ENCODE assay signal across 11 cellular contexts in the genomic region with DNA sequence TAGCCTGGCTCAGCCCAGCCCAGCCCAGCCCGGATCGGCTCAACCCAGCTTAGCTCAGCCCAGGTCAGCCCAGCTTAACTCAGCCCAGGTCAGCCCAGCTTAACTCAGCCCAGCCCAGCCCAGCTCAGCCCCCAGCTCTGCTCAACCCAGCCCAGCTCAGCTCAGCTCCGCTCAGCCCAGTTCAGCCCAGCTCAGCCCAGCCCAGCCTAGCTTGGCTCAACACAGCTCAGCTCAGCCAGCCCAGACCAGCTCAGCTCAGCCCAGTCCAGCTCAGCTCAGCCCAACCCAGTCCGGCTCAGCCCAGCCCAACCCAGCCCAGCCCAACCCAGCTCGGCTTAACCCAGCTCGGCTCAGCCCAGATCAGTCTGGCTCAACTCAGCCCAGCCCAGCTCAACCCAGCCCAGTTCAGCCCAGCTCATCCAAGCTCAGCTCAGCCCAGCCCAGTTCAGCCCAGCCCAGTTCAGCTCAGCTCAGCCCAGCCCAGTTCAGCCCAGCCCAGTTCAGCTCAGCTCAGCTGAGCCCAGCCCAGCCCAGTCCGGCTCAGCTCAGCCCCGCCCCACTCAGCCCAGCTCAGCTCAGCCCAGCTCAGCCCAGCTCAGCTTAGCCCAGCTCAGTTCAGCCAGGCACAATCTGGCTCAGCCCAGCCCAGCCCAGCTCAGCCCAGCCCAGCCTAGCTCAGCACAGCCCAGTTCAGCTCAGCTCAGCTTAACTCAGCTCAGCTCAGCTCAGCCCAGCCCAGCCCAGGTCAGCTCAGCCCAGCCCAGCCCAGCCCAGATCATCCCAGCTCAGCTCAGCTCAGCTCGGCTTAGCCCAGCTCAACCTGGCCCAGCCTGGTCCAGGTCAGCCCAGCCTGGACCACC.
DNase-seq lines count a peak whose midpoint lies in the region; ATAC-seq and TF ChIP-seq lines count a peak whose summit lies in the region.
"Had no signal": no experiment of that assay in that cellular context is flagged by ENCODE, and none has a peak within 500 bp of the region (broad histone marks: within the 10 kb centered on the region; RNA-seq: fewer than 3 reads in every experiment).

No MANE protein-coding gene starts in this region.

- TF ChIP-seq CTCF in lower lobe of right lung (IDR thresholded peaks at IDR 0.05): no peak
- TF ChIP-seq CTCF in WTC11 (IDR thresholded peaks at IDR 0.05): no peak

- H3K27ac Mint-ChIP-seq in stimulated activated naive CD8-positive, alpha-beta T cell treated with anti-CD3 and anti-CD28 coated beads, Interleukin-15, Interleukin-2, amounts not matched to agents 100 ng/mL and 50 ng/mL, for 24 hours: peak overlapping the region; percentile 49
- H3K27ac Mint-ChIP-seq in activated T-cell treated with anti-CD3 and anti-CD28 coated beads, Interleukin-2, amount 50 U/mL, for 24 hours: peak overlapping the region; percentile 80
- H3K27ac Mint-ChIP-seq in WTC11: no peak overlapping the region

- POLR2A ChIA-PET in WTC11 (lab: Charles Lee): no interaction called here

- peaks cover 26% of the 10 kb centered on the region for H3K36me3 Mint-ChIP-seq in stimulated activated naive CD8-positive, alpha-beta T cell treated with anti-CD3 and anti-CD28 coated beads, Interleukin-15, Interleukin-2, amounts not matched to agents 100 ng/mL and 50 ng/mL, for 24 hours (ENCODE audit: low read depth)
- peaks cover 13% of the 10 kb centered on the region for H3K36me3 Mint-ChIP-seq in activated T-cell treated with anti-CD3 and anti-CD28 coated beads, Interleukin-2, amount 50 U/mL, for 24 hours (ENCODE audit: low read depth)
- peaks cover 56% of the 10 kb centered on the region for H3K36me3 Mint-ChIP-seq in WTC11

- H3K4me3 Mint-ChIP-seq in stimulated activated naive CD8-positive, alpha-beta T cell treated with anti-CD3 and anti-CD28 coated beads, Interleukin-15, Interleukin-2, amounts not matched to agents 100 ng/mL and 50 ng/mL, for 24 hours: peak overlapping the region; percentile 85
- peak overlapping the region; percentile 72 for H3K4me3 Mint-ChIP-seq in activated T-cell treated with anti-CD3 and anti-CD28 coated beads, Interleukin-2, amount 50 U/mL, for 24 hours
- no peak overlapping the region for H3K4me3 Mint-ChIP-seq in WTC11

- H3K9me3 ChIP-seq in lower lobe of right lung: no peaks in the 10 kb centered on the region
- H3K9me3 ChIP-seq: psoas muscle had no signal

- no peaks in the 10 kb centered on the region for H3K9me3 Mint-ChIP-seq in stimulated activated naive CD8-positive, alpha-beta T cell treated with anti-CD3 and anti-CD28 coated beads, Interleukin-15, Interleukin-2, amounts not matched to agents 100 ng/mL and 50 ng/mL, for 24 hours
- H3K9me3 Mint-ChIP-seq in activated T-cell treated with anti-CD3 and anti-CD28 coated beads, Interleukin-2, amount 50 U/mL, for 24 hours: no peaks in the 10 kb centered on the region
- peaks cover 45% of the 10 kb centered on the region for H3K9me3 Mint-ChIP-seq in WTC11

- no peaks in the 10 kb centered on the region for H3K27me3 Mint-ChIP-seq in stimulated activated naive CD8-positive, alpha-beta T cell treated with anti-CD3 and anti-CD28 coated beads, Interleukin-15, Interleukin-2, amounts not matched to agents 100 ng/mL and 50 ng/mL, for 24 hours
- H3K27me3 Mint-ChIP-seq in activated T-cell treated with anti-CD3 and anti-CD28 coated beads, Interleukin-2, amount 50 U/mL, for 24 hours: peaks cover 7% of the 10 kb centered on the region
- peaks cover 13% of the 10 kb centered on the region for H3K27me3 Mint-ChIP-seq in WTC11 (ENCODE audit: low read depth)

- DNase-seq in stimulated activated naive CD8-positive, alpha-beta T cell treated with anti-CD3 and anti-CD28 coated beads, Interleukin-15, Interleukin-2, amounts not matched to agents 100 U/mL and 50 U/mL, for 24 hours: no peak
- peak; percentile 41 for DNase-seq in activated T-cell treated with anti-CD3 and anti-CD28 coated beads, Interleukin-2, amount 50 U/mL, for 24 hours
- DNase-seq in lower lobe of right lung (peak; percentile 46), SKM-1 (lab: John Stamatoyannopoulos, UW; ENCODE audit: unreplicated experiment) (no peak), SHP77 treated with DMSO at 0.1 percent for 48 hours (lab: John Stamatoyannopoulos, UW) (no peak), WTC11 (ENCODE audit: low spot score) (no peak)
- DNase-seq: dermis blood vessel endothelial cell had no signal

- peaks cover 5% of the 10 kb centered on the region for H3K27me3 ChIP-seq in lower lobe of right lung (ENCODE audit: low read depth)

- H3K27ac ChIP-seq in lower lobe of right lung: no peak overlapping the region
- H3K27ac ChIP-seq: C4-2B, psoas muscle had no signal

- ATAC-seq in stimulated activated naive CD8-positive, alpha-beta T cell treated with anti-CD3 and anti-CD28 coated beads, Interleukin-15, Interleukin-2, amounts not matched to agents 100 U/mL and 50 U/mL, for 24 hours: no peak
- ATAC-seq in lower lobe of right lung (peak; percentile 22 to 32), WTC11 (no peak), GM19452 (IDR thresholded peaks at IDR 0.05; ENCODE audit: unreplicated experiment) (no peak)
- ATAC-seq: psoas muscle had no signal

- no peak overlapping the region for H3K4me3 ChIP-seq in lower lobe of right lung
- H3K4me3 ChIP-seq: psoas muscle had no signal

- no peaks in the 10 kb centered on the region for H3K4me1 ChIP-seq in lower lobe of right lung
- H3K4me1 ChIP-seq: psoas muscle had no signal

- intact Hi-C loops in lower lobe of right lung (cut with DNase I): no loop called here

- H3K4me1 Mint-ChIP-seq in stimulated activated naive CD8-positive, alpha-beta T cell treated with anti-CD3 and anti-CD28 coated beads, Interleukin-15, Interleukin-2, amounts not matched to agents 100 ng/mL and 50 ng/mL, for 24 hours (ENCODE audit: low read depth): peaks cover 40% of the 10 kb centered on the region
- H3K4me1 Mint-ChIP-seq in activated T-cell treated with anti-CD3 and anti-CD28 coated beads, Interleukin-2, amount 50 U/mL, for 24 hours (ENCODE audit: low read depth): peaks cover 59% of the 10 kb centered on the region
- no peaks in the 10 kb centered on the region for H3K4me1 Mint-ChIP-seq in WTC11

- H3K36me3 ChIP-seq in lower lobe of right lung: no peaks in the 10 kb centered on the region

- CTCF ChIA-PET in WTC11 (lab: Charles Lee): no interaction called here

TF ChIP-seq in WTC11, 78 proteins besides CTCF, POLR2A, EP300 and RAD21:
- TF ChIP-seq RELA (CRISPR knock-in tag; IDR thresholded peaks at IDR 0.05; ENCODE audit: borderline replicate concordance): no peak
- TF ChIP-seq GTF2I (CRISPR knock-in tag; conservative IDR thresholded peaks at IDR 0.05): no peak
- TF ChIP-seq, protein P1, sequence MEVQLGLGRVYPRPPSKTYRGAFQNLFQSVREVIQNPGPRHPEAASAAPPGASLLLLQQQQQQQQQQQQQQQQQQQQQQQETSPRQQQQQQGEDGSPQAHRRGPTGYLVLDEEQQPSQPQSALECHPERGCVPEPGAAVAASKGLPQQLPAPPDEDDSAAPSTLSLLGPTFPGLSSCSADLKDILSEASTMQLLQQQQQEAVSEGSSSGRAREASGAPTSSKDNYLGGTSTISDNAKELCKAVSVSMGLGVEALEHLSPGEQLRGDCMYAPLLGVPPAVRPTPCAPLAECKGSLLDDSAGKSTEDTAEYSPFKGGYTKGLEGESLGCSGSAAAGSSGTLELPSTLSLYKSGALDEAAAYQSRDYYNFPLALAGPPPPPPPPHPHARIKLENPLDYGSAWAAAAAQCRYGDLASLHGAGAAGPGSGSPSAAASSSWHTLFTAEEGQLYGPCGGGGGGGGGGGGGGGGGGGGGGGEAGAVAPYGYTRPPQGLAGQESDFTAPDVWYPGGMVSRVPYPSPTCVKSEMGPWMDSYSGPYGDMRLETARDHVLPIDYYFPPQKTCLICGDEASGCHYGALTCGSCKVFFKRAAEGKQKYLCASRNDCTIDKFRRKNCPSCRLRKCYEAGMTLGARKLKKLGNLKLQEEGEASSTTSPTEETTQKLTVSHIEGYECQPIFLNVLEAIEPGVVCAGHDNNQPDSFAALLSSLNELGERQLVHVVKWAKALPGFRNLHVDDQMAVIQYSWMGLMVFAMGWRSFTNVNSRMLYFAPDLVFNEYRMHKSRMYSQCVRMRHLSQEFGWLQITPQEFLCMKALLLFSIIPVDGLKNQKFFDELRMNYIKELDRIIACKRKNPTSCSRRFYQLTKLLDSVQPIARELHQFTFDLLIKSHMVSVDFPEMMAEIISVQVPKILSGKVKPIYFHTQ (CRISPR knock-in tag; IDR thresholded peaks at IDR 0.05): no peak
- no peak for TF ChIP-seq ZBTB21 (CRISPR knock-in tag; IDR thresholded peaks at IDR 0.05; ENCODE audit: borderline replicate concordance)
- no peak for TF ChIP-seq CBFB (CRISPR knock-in tag; IDR thresholded peaks at IDR 0.05; ENCODE audit: low read depth)
- no peak for TF ChIP-seq IRF2 (CRISPR knock-in tag; IDR thresholded peaks at IDR 0.05; ENCODE audit: borderline replicate concordance, low read depth)
- TF ChIP-seq, protein P2, sequence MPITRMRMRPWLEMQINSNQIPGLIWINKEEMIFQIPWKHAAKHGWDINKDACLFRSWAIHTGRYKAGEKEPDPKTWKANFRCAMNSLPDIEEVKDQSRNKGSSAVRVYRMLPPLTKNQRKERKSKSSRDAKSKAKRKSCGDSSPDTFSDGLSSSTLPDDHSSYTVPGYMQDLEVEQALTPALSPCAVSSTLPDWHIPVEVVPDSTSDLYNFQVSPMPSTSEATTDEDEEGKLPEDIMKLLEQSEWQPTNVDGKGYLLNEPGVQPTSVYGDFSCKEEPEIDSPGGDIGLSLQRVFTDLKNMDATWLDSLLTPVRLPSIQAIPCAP (CRISPR knock-in tag; IDR thresholded peaks at IDR 0.05): no peak

Comparison
In these comparisons a context has a peak if more than half of its experiments do, and no peak if none do; other contexts are left out.
1. ATAC-seq: peak in lower lobe of right lung (2 of 2); none in stimulated activated naive CD8-positive, alpha-beta T cell treated with anti-CD3 and anti-CD28 coated beads, Interleukin-15, Interleukin-2, amounts not matched to agents 100 U/mL and 50 U/mL, for 24 hours (single experiment), WTC11 (single experiment) and GM19452 (single experiment).
2. DNase-seq: peak in activated T-cell treated with anti-CD3 and anti-CD28 coated beads, Interleukin-2, amount 50 U/mL, for 24 hours (single experiment) and lower lobe of right lung (single experiment); none in stimulated activated naive CD8-positive, alpha-beta T cell treated with anti-CD3 and anti-CD28 coated beads, Interleukin-15, Interleukin-2, amounts not matched to agents 100 U/mL and 50 U/mL, for 24 hours (single experiment), SKM-1 (single experiment), SHP77 treated with DMSO at 0.1 percent for 48 hours (single experiment) and WTC11 (single experiment).